ENCODE assay signal across 1 cellular context in the genomic region with DNA sequence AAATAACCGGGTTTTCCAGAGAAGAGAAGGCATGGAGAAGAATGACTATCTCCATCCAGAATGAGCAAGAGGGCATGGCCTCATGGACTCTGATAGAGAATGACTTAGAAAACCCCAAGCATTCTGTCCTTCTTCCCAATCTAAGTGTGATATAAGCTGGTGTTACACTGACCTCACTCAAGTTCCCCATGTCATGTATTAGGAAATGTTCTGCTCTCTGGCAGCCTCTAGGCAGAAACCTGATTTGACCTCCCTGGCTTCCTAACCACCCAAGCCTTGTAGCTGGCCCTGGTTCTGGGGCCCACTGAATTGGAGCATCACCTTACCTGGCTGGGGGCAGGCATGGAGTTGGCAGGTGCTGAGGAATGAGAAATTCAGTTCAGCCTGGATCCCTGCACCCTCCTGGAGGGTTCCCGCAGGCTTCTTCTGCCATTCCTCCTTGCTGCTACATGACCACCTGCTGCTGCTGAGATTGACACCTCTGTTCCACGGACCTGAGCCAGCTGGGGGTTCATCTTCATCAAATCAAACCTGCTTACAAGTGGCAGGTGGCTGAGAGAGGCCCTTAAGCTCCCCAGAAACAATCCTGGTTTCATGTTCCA.
TF ChIP-seq lines count a peak whose summit lies in the region.

No MANE protein-coding gene starts in this region.

TF ChIP-seq in WTC11, 78 proteins besides CTCF, POLR2A, EP300 and RAD21 (continued from another document):
- no peak for TF ChIP-seq ELF4 (CRISPR knock-in tag; IDR thresholded peaks at IDR 0.05; ENCODE audit: low read depth)
- TF ChIP-seq, protein P1, sequence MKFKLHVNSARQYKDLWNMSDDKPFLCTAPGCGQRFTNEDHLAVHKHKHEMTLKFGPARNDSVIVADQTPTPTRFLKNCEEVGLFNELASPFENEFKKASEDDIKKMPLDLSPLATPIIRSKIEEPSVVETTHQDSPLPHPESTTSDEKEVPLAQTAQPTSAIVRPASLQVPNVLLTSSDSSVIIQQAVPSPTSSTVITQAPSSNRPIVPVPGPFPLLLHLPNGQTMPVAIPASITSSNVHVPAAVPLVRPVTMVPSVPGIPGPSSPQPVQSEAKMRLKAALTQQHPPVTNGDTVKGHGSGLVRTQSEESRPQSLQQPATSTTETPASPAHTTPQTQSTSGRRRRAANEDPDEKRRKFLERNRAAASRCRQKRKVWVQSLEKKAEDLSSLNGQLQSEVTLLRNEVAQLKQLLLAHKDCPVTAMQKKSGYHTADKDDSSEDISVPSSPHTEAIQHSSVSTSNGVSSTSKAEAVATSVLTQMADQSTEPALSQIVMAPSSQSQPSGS (CRISPR knock-in tag; IDR thresholded peaks at IDR 0.05; ENCODE audit: borderline replicate concordance, low read depth): no peak
- TF ChIP-seq ZBTB43 (CRISPR knock-in tag; IDR thresholded peaks at IDR 0.05): no peak
- TF ChIP-seq ZNF512 (CRISPR knock-in tag; IDR thresholded peaks at IDR 0.05; ENCODE audit: borderline replicate concordance): no peak
- TF ChIP-seq ZMAT4 (CRISPR knock-in tag; IDR thresholded peaks at IDR 0.05): no peak
- TF ChIP-seq MLX (CRISPR knock-in tag; IDR thresholded peaks at IDR 0.05): no peak
- no peak for TF ChIP-seq FOXJ3 (CRISPR knock-in tag; IDR thresholded peaks at IDR 0.05; ENCODE audit: borderline replicate concordance)
- TF ChIP-seq ZNF416 (CRISPR knock-in tag; IDR thresholded peaks at IDR 0.05): no peak
- no peak for TF ChIP-seq NR1H2 (CRISPR knock-in tag; IDR thresholded peaks at IDR 0.05)
- TF ChIP-seq NFE2L1 (CRISPR knock-in tag; IDR thresholded peaks at IDR 0.05): no peak
